In the genomic region with DNA sequence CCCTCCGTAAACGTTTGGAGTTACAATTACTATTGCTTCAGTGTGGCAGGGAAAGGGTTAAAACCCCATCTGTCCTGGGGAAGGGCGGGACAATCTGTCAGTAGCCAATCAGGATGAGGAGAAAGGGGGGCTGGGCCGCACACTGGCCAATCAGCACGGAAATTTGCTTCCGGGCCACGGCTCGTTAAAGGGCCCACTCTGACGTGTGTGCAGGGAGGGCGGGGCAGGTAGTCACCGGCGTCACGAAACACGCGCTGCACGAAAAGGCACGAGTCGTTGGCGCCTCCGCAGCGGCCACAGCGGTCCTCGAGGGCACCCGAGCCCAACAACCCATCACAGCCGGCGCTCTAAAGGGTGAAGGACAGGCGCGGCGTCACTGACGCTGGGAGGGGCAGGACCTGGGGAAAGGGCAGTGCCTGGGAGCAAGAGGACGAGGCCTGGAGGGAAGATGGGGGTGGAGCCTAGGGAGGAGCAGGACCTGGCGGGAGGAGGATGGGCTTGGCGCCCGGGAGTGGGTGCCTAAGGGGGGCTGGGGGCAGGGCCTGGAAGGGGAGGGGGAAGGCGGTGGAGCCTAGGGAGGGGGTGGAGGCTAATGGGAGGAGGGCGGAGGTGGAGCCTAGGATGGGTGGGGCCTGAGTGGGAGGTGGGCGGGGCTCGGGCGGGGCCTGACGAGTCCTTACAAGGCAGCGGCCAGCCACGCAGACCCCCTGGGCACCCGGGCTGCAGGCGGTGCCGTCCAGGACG, we compare ENCODE assay signal across 1 cellular context.
TF ChIP-seq lines count a peak whose summit lies in the region.

No MANE protein-coding gene starts in this region.

TF ChIP-seq in WTC11, 78 proteins besides CTCF, POLR2A, EP300 and RAD21 (continued from another document):
- TF ChIP-seq, protein P1, sequence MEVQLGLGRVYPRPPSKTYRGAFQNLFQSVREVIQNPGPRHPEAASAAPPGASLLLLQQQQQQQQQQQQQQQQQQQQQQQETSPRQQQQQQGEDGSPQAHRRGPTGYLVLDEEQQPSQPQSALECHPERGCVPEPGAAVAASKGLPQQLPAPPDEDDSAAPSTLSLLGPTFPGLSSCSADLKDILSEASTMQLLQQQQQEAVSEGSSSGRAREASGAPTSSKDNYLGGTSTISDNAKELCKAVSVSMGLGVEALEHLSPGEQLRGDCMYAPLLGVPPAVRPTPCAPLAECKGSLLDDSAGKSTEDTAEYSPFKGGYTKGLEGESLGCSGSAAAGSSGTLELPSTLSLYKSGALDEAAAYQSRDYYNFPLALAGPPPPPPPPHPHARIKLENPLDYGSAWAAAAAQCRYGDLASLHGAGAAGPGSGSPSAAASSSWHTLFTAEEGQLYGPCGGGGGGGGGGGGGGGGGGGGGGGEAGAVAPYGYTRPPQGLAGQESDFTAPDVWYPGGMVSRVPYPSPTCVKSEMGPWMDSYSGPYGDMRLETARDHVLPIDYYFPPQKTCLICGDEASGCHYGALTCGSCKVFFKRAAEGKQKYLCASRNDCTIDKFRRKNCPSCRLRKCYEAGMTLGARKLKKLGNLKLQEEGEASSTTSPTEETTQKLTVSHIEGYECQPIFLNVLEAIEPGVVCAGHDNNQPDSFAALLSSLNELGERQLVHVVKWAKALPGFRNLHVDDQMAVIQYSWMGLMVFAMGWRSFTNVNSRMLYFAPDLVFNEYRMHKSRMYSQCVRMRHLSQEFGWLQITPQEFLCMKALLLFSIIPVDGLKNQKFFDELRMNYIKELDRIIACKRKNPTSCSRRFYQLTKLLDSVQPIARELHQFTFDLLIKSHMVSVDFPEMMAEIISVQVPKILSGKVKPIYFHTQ (CRISPR knock-in tag; IDR thresholded peaks at IDR 0.05) = no peak
- TF ChIP-seq FOXP1 (CRISPR knock-in tag; IDR thresholded peaks at IDR 0.05; ENCODE audit: borderline replicate concordance) = no peak
- no peak for TF ChIP-seq SOX15 (CRISPR knock-in tag; IDR thresholded peaks at IDR 0.05)
- 0 out of 2 replicates have a peak, but pooled peaks have one; percentile 22 for TF ChIP-seq TEAD1 (CRISPR knock-in tag; IDR thresholded peaks at IDR 0.05)
- no peak for TF ChIP-seq IRF2 (CRISPR knock-in tag; IDR thresholded peaks at IDR 0.05; ENCODE audit: borderline replicate concordance, low read depth)
- no peak for TF ChIP-seq NR2C2 (CRISPR knock-in tag; IDR thresholded peaks at IDR 0.05)
- peak; percentile 67; the same call in 1 of the 2 replicates for TF ChIP-seq CREM (CRISPR knock-in tag; IDR thresholded peaks at IDR 0.05)
- TF ChIP-seq SP1 (CRISPR knock-in tag; conservative IDR thresholded peaks at IDR 0.05) = peak; percentile 80
- TF ChIP-seq ZNF671 (CRISPR knock-in tag; IDR thresholded peaks at IDR 0.05) = no peak
- TF ChIP-seq, protein P2, sequence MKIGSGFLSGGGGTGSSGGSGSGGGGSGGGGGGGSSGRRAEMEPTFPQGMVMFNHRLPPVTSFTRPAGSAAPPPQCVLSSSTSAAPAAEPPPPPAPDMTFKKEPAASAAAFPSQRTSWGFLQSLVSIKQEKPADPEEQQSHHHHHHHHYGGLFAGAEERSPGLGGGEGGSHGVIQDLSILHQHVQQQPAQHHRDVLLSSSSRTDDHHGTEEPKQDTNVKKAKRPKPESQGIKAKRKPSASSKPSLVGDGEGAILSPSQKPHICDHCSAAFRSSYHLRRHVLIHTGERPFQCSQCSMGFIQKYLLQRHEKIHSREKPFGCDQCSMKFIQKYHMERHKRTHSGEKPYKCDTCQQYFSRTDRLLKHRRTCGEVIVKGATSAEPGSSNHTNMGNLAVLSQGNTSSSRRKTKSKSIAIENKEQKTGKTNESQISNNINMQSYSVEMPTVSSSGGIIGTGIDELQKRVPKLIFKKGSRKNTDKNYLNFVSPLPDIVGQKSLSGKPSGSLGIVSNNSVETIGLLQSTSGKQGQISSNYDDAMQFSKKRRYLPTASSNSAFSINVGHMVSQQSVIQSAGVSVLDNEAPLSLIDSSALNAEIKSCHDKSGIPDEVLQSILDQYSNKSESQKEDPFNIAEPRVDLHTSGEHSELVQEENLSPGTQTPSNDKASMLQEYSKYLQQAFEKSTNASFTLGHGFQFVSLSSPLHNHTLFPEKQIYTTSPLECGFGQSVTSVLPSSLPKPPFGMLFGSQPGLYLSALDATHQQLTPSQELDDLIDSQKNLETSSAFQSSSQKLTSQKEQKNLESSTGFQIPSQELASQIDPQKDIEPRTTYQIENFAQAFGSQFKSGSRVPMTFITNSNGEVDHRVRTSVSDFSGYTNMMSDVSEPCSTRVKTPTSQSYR (CRISPR knock-in tag; IDR thresholded peaks at IDR 0.05) = peak; percentile 62; the same call in 1 of the 2 replicates
- TF ChIP-seq, protein P3, sequence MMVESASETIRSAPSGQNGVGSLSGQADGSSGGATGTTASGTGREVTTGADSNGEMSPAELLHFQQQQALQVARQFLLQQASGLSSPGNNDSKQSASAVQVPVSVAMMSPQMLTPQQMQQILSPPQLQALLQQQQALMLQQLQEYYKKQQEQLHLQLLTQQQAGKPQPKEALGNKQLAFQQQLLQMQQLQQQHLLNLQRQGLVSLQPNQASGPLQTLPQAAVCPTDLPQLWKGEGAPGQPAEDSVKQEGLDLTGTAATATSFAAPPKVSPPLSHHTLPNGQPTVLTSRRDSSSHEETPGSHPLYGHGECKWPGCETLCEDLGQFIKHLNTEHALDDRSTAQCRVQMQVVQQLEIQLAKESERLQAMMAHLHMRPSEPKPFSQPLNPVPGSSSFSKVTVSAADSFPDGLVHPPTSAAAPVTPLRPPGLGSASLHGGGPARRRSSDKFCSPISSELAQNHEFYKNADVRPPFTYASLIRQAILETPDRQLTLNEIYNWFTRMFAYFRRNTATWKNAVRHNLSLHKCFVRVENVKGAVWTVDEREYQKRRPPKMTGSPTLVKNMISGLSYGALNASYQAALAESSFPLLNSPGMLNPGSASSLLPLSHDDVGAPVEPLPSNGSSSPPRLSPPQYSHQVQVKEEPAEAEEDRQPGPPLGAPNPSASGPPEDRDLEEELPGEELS (CRISPR knock-in tag; IDR thresholded peaks at IDR 0.05) = 0 out of 2 replicates have a peak, but pooled peaks have one; percentile 5
- TF ChIP-seq, protein P4, sequence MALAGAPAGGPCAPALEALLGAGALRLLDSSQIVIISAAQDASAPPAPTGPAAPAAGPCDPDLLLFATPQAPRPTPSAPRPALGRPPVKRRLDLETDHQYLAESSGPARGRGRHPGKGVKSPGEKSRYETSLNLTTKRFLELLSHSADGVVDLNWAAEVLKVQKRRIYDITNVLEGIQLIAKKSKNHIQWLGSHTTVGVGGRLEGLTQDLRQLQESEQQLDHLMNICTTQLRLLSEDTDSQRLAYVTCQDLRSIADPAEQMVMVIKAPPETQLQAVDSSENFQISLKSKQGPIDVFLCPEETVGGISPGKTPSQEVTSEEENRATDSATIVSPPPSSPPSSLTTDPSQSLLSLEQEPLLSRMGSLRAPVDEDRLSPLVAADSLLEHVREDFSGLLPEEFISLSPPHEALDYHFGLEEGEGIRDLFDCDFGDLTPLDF (CRISPR knock-in tag; IDR thresholded peaks at IDR 0.05) = no peak
- TF ChIP-seq, protein P5, sequence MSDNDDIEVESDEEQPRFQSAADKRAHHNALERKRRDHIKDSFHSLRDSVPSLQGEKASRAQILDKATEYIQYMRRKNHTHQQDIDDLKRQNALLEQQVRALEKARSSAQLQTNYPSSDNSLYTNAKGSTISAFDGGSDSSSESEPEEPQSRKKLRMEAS (CRISPR knock-in tag; IDR thresholded peaks at IDR 0.05) = peak; percentile 80
- TF ChIP-seq KAT7 (CRISPR knock-in tag; IDR thresholded peaks at IDR 0.05; ENCODE audit: borderline replicate concordance) = no peak
- peak; percentile 37; the same call in 1 of the 2 replicates for TF ChIP-seq ETV6 (CRISPR knock-in tag; IDR thresholded peaks at IDR 0.05)
